10 cellular contexts compared by ENCODE assay signal in genomic region chr13:114096811-114097503, GRCh38. TPM values are rescaled to one million over a fixed set of nuclear protein-coding genes. Genes with fewer than 3 reads are reported as not detected.
DNase-seq lines count a peak whose midpoint lies in the region; ATAC-seq and TF ChIP-seq lines count a peak whose summit lies in the region.
"Had no signal": no experiment of that assay in that cellular context is flagged by ENCODE, and none has a peak within 500 bp of the region (broad histone marks: within the 10 kb centered on the region; RNA-seq: fewer than 3 reads in every experiment).

No MANE protein-coding gene starts in this region.

- peaks cover 27% of the 10 kb centered on the region for H3K36me3 Mint-ChIP-seq in activated T-cell treated with anti-CD3 and anti-CD28 coated beads, Interleukin-2, amount 50 U/mL, for 4 hours (ENCODE audit: insufficient read depth)
- peaks cover 19% of the 10 kb centered on the region for H3K36me3 Mint-ChIP-seq in endothelial cell (ENCODE audit: low read depth, unreplicated experiment)
- H3K36me3 Mint-ChIP-seq in stimulated activated memory B cell treated with anti-CD40 and anti-IgM and Interleukin-4, amounts not matched to agents 10 μg/mL and 1 μg/mL and 100 μg/mL, for 72 hours: peaks cover 24% of the 10 kb centered on the region

- ATAC-seq in activated T-cell treated with anti-CD3 and anti-CD28 coated beads, Interleukin-2, amount 50 U/mL, for 4 hours: no peak
- no peak for ATAC-seq in stimulated activated memory B cell treated with anti-CD40 and anti-IgM and Interleukin-4, amounts not matched to agents 10 μg/mL and 1 μg/mL and 100 μg/mL, for 72 hours

- H3K4me3 Mint-ChIP-seq in activated T-cell treated with anti-CD3 and anti-CD28 coated beads, Interleukin-2, amount 50 U/mL, for 4 hours: no peak overlapping the region
- peak overlapping the region; percentile 49 for H3K4me3 Mint-ChIP-seq in endothelial cell (ENCODE audit: unreplicated experiment)
- H3K4me3 Mint-ChIP-seq in stimulated activated memory B cell treated with anti-CD40 and anti-IgM and Interleukin-4, amounts not matched to agents 10 μg/mL and 1 μg/mL and 100 μg/mL, for 72 hours: no peak overlapping the region

- H3K4me1 Mint-ChIP-seq in activated T-cell treated with anti-CD3 and anti-CD28 coated beads, Interleukin-2, amount 50 U/mL, for 4 hours (ENCODE audit: low read depth): peaks cover 74% of the 10 kb centered on the region
- peaks cover 3% of the 10 kb centered on the region for H3K4me1 Mint-ChIP-seq in endothelial cell (ENCODE audit: unreplicated experiment)
- peaks cover 71% of the 10 kb centered on the region for H3K4me1 Mint-ChIP-seq in stimulated activated memory B cell treated with anti-CD40 and anti-IgM and Interleukin-4, amounts not matched to agents 10 μg/mL and 1 μg/mL and 100 μg/mL, for 72 hours

- peaks cover 16% of the 10 kb centered on the region for H3K9me3 Mint-ChIP-seq in activated T-cell treated with anti-CD3 and anti-CD28 coated beads, Interleukin-2, amount 50 U/mL, for 4 hours
- no peaks in the 10 kb centered on the region for H3K9me3 Mint-ChIP-seq in endothelial cell (ENCODE audit: unreplicated experiment)
- H3K9me3 Mint-ChIP-seq in stimulated activated memory B cell treated with anti-CD40 and anti-IgM and Interleukin-4, amounts not matched to agents 10 μg/mL and 1 μg/mL and 100 μg/mL, for 72 hours: peaks cover 11% of the 10 kb centered on the region

- no peaks in the 10 kb centered on the region for H3K27me3 Mint-ChIP-seq in activated T-cell treated with anti-CD3 and anti-CD28 coated beads, Interleukin-2, amount 50 U/mL, for 4 hours (ENCODE audit: low read depth)
- H3K27me3 Mint-ChIP-seq in endothelial cell (ENCODE audit: unreplicated experiment): peaks cover 11% of the 10 kb centered on the region
- no peaks in the 10 kb centered on the region for H3K27me3 Mint-ChIP-seq in stimulated activated memory B cell treated with anti-CD40 and anti-IgM and Interleukin-4, amounts not matched to agents 10 μg/mL and 1 μg/mL and 100 μg/mL, for 72 hours

- no peak overlapping the region for H3K27ac ChIP-seq in coronary artery

- DNase-seq in activated T-cell treated with anti-CD3 and anti-CD28 coated beads, Interleukin-2, amount 50 U/mL, for 1 hour: peak; percentile 19
- DNase-seq in activated T-cell treated with anti-CD3 and anti-CD28 coated beads, Interleukin-2, amount 50 U/mL, for 4 hours: no peak
- peak; percentile 80 for DNase-seq in NCI-H69 (lab: John Stamatoyannopoulos, UW)
- no peak for DNase-seq in endothelial cell (ENCODE audit: low spot score)
- DNase-seq in stimulated activated CD4-positive, alpha-beta T cell treated with anti-CD3 and anti-CD28 coated beads, Interleukin-2, amount 100 ng/mL, for 48 hours: no peak
- no peak for DNase-seq in NCI-H82 (lab: John Stamatoyannopoulos, UW)
- DNase-seq in coronary artery (ENCODE audit: low spot score): no peak
- DNase-seq: NCI-H2171, SW 1271 had no signal

- H3K27ac Mint-ChIP-seq in endothelial cell (ENCODE audit: unreplicated experiment): peak overlapping the region; percentile 34
- peak overlapping the region; percentile 72 for H3K27ac Mint-ChIP-seq in stimulated activated memory B cell treated with anti-CD40 and anti-IgM and Interleukin-4, amounts not matched to agents 10 μg/mL and 1 μg/mL and 100 μg/mL, for 72 hours

- TF ChIP-seq CTCF in endothelial cell (IDR thresholded peaks at IDR 0.05; ENCODE audit: unreplicated experiment): no peak
- no peak for TF ChIP-seq CTCF in coronary artery (IDR thresholded peaks at IDR 0.05)

- no peak overlapping the region for H3K4me3 ChIP-seq in coronary artery

RNA-seq across cellular contexts. Expression of gene RASA3, which starts 35.5 kb away (rescaled TPM):
- total RNA-seq in activated T-cell treated with anti-CD3 and anti-CD28 coated beads, Interleukin-2, amount 50 U/mL, for 4 hours: 10 to 100 TPM; 23.7 to 28.7 (median 26.6) TPM
- 34.0 TPM for total RNA-seq in endothelial cell (ENCODE audit: unreplicated experiment)

Comparison
In these comparisons a context has a peak if more than half of its experiments do, and no peak if none do; other contexts are left out.
1. DNase-seq: peak in activated T-cell treated with anti-CD3 and anti-CD28 coated beads, Interleukin-2, amount 50 U/mL, for 1 hour (single experiment) and NCI-H69 (single experiment); none in activated T-cell treated with anti-CD3 and anti-CD28 coated beads, Interleukin-2, amount 50 U/mL, for 4 hours (single experiment), endothelial cell (single experiment), stimulated activated CD4-positive, alpha-beta T cell treated with anti-CD3 and anti-CD28 coated beads, Interleukin-2, amount 100 ng/mL, for 48 hours (0 of 2), NCI-H82 (single experiment) and coronary artery (single experiment).